Comparison of ENCODE assay signal across 27 cellular contexts in the genomic region with DNA sequence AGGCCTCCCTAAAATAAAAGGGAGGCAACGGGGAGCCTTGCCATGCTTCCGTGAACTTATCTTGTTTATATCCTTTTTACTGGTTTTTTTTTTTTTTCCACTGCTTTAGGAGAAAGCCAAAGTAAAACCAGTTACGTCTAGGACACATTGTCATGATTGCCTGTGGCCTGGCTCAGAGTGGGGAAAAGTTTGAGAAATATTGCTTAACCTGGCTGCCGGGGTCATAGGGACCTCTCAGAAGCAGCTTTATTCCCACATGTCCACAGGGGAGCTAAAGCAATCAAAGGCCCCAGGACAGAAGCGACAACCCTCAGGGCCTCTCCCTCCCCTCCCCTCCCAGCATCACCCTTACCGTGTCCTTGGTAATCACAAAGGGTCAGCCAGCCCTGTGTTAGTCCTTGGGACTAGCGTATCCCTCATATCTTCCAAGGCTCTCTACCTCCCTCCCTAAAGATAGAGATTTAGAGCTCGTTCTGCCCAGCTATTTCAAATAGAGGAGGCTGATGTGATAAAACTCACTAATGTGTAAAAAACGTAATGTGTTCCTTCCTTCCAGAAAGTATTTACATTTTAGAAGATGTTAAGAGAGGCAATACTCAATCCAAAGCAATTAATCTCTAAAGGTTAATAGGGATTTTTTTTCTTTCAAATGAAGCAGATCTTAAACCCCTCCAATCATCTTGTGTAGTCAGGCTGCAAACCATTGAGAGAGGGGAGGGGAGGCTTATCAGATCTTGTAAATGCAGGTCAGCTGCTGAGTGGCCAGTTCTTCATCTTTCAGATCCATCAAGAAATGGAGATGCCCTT.
A peak's percentile ranks its signal among the peaks of the same experiment; 100 is the strongest.
DNase-seq lines count a peak whose midpoint lies in the region; ATAC-seq and TF ChIP-seq lines count a peak whose summit lies in the region.
"Had no signal": no experiment of that assay in that cellular context is flagged by ENCODE, and none has a peak within 500 bp of the region (broad histone marks: within the 10 kb centered on the region; RNA-seq: fewer than 3 reads in every experiment).

No MANE protein-coding gene starts in this region.

- peaks cover under 1% of the 10 kb centered on the region for H3K27me3 Mint-ChIP-seq in nephron progenitor cell (ENCODE audit: low read depth, poor library complexity)
- peaks cover 7% of the 10 kb centered on the region for H3K27me3 Mint-ChIP-seq in activated T-helper 17 cell treated with anti-CD3 and anti-CD28 coated beads, Interleukin-2, amount 50 U/mL, for 72 hours
- H3K27me3 Mint-ChIP-seq: T-cell had no signal

- in situ Hi-C loops in transverse colon (cut with MboI; ENCODE audit: low pct_ligation_motif_present in 1 of 4, low pct_unique_long_range_greater_than_20kb in 1 of 4, low sequenced_read_pairs in 3 of 4), result no loop called here
- in situ Hi-C loops in GM23248 (cut with MboI), result no loop called here

- WGBS in transverse colon (ENCODE audit: low coverage in 1 of 2), 2 donors, result 71 to 75% methylated on average over 6 to 9 of the region's 9 CpGs
- WGBS in GM23248 (ENCODE audit: low coverage in 1 of 2, low lambda C conversion rate in 2 of 2, missing lambda C conversion rate in 2 of 2), 2 experiments, result 53 to 54% methylated on average over 9 of the region's 9 CpGs

- H3F3A ChIP-seq in GM23248 (ENCODE audit: insufficient read depth), result no peaks in the 10 kb centered on the region

- H4K20me1 ChIP-seq in GM23248 (ENCODE audit: insufficient read depth), result no peaks in the 10 kb centered on the region

- no peak overlapping the region for H3K4me2 ChIP-seq in GM23248 (ENCODE audit: unreplicated experiment)

- no peak overlapping the region for H3K4me3 ChIP-seq in right atrium auricular region
- H3K4me3 ChIP-seq in uterus, result no peak overlapping the region
- H3K4me3 ChIP-seq in transverse colon, result no peak overlapping the region
- no peak overlapping the region for H3K4me3 ChIP-seq in GM23248
- H3K4me3 ChIP-seq: esophagus squamous epithelium, gastrocnemius medialis, prostate gland had no signal

- peak overlapping the region; percentile 64 for H3K27ac Mint-ChIP-seq in nephron progenitor cell
- no peak overlapping the region for H3K27ac Mint-ChIP-seq in activated T-helper 17 cell treated with anti-CD3 and anti-CD28 coated beads, Interleukin-2, amount 50 U/mL, for 72 hours
- H3K27ac Mint-ChIP-seq: activated naive CD4-positive, alpha-beta T cell treated with anti-CD3 and anti-CD28 coated beads, Interleukin-2, amount 50 U/mL, for 72 hours; activated T-helper 1 cell treated with anti-CD3 and anti-CD28 coated beads, Interleukin-12 subunit alpha, Interleukin-12 subunit beta, Interleukin-2, Interleukin-4 antibody, amounts not matched to agents 30 ng/mL and 10 ng/mL and 1 ng/mL, durations not matched to agents 14 hours and 24 hours and 36 hours; natural killer cell; T-cell had no signal

- intact Hi-C loops in Right ventricle myocardium inferior (cut with DNase I) (no loop called here), uterus (cut with DNase I; ENCODE audit: low total_unique reads) (no loop called here), transverse colon (cut with DNase I; ENCODE audit: low total_unique reads) (loop anchor here (10.0 kb wide), 1 partner anchor 1695 kb away; no protein-coding TSS in a partner anchor)

- H3K9ac ChIP-seq in GM23248, result no peak overlapping the region

- DNase-seq in Right ventricle myocardium inferior (ENCODE audit: missing footprints) (no peak), right atrium auricular region (ENCODE audit: low spot score) (no peak), erythroblast (lab: John Stamatoyannopoulos, UW) (peak; percentile 48 to 60), nephron progenitor cell (peak; percentile 7), uterus (peak; percentile 45 to 50), transverse colon (no peak), GM23248 (no peak)
- DNase-seq: activated CD4-positive, alpha-beta T cell treated with anti-CD3 and anti-CD28 coated beads for 48 hours; AML-193; DMS53; effector memory CD4-positive, alpha-beta T cell; esophagus squamous epithelium; gastrocnemius medialis; KBM-7; midbrain; MM.1S; natural killer cell; NCI-H187; NCI-H2227 treated with DMSO at 0.1 percent for 48 hours; NCI-H774; stimulated activated CD4-positive, alpha-beta T cell treated with anti-CD3 and anti-CD28 coated beads, Interleukin-4, amount 100 ng/mL, for 1 hour; stimulated activated naive CD4-positive, alpha-beta T cell; T-cell had no signal

- ATAC-seq in Right ventricle myocardium inferior, result peak; percentile 37
- no peak for ATAC-seq in activated T-helper 17 cell treated with anti-CD3 and anti-CD28 coated beads, Interleukin-2, amount 50 U/mL, for 72 hours (replicated peaks)
- ATAC-seq: activated naive CD4-positive, alpha-beta T cell treated with anti-CD3 and anti-CD28 coated beads, Interleukin-2, amount 50 U/mL, for 72 hours; gastrocnemius medialis; natural killer cell; T-cell had no signal

- H3K4me1 Mint-ChIP-seq in nephron progenitor cell, result peaks cover 54% of the 10 kb centered on the region
- H3K4me1 Mint-ChIP-seq in activated T-helper 17 cell treated with anti-CD3 and anti-CD28 coated beads, Interleukin-2, amount 50 U/mL, for 72 hours, result peaks cover 4% of the 10 kb centered on the region
- H3K4me1 Mint-ChIP-seq: natural killer cell, T-cell had no signal

- peaks cover 4 to 5% of the 10 kb centered on the region in 2 donors for H3K4me1 ChIP-seq in right atrium auricular region
- H3K4me1 ChIP-seq in uterus, result no peaks in the 10 kb centered on the region
- no peaks in the 10 kb centered on the region for H3K4me1 ChIP-seq in transverse colon
- no peaks in the 10 kb centered on the region for H3K4me1 ChIP-seq in GM23248 (ENCODE audit: insufficient read depth)
- H3K4me1 ChIP-seq: esophagus squamous epithelium, gastrocnemius medialis, prostate gland had no signal

- TF ChIP-seq POLR2A in erythroblast (IDR thresholded peaks at IDR 0.05; ENCODE audit: low read length), result no peak
- TF ChIP-seq POLR2A in uterus (IDR thresholded peaks at IDR 0.05), result no peak
- no peak for TF ChIP-seq POLR2A in transverse colon (IDR thresholded peaks at IDR 0.05)

- TF ChIP-seq CTCF in right atrium auricular region (IDR thresholded peaks at IDR 0.05) (no peak), nephron progenitor cell (IDR thresholded peaks at IDR 0.05) (no peak), uterus (IDR thresholded peaks at IDR 0.05) (no peak), transverse colon (IDR thresholded peaks at IDR 0.05) (no peak)

- H3K27me3 ChIP-seq in right atrium auricular region, result no peaks in the 10 kb centered on the region
- no peaks in the 10 kb centered on the region for H3K27me3 ChIP-seq in uterus
- H3K27me3 ChIP-seq in transverse colon, result no peaks in the 10 kb centered on the region
- H3K27me3 ChIP-seq in GM23248 (replicated peaks; ENCODE audit: insufficient read depth), result no peaks in the 10 kb centered on the region; the same call in 1 of the 2 replicates
- H3K27me3 ChIP-seq: esophagus squamous epithelium, gastrocnemius medialis had no signal

- no peak for TF ChIP-seq EP300 in transverse colon (IDR thresholded peaks at IDR 0.05; ENCODE audit: low read depth)

- H2AFZ ChIP-seq in GM23248, result no peak overlapping the region; the same call in 1 of the 2 replicates

- H3K9me3 Mint-ChIP-seq in nephron progenitor cell, result no peaks in the 10 kb centered on the region
- no peaks in the 10 kb centered on the region for H3K9me3 Mint-ChIP-seq in activated T-helper 17 cell treated with anti-CD3 and anti-CD28 coated beads, Interleukin-2, amount 50 U/mL, for 72 hours
- H3K9me3 Mint-ChIP-seq: activated naive CD4-positive, alpha-beta T cell treated with anti-CD3 and anti-CD28 coated beads, Interleukin-2, amount 50 U/mL, for 72 hours; activated T-helper 1 cell treated with anti-CD3 and anti-CD28 coated beads, Interleukin-12 subunit alpha, Interleukin-12 subunit beta, Interleukin-2, Interleukin-4 antibody, amounts not matched to agents 30 ng/mL and 10 ng/mL and 1 ng/mL, durations not matched to agents 14 hours and 24 hours and 36 hours; natural killer cell; T-cell had no signal

- H3K9me2 ChIP-seq in GM23248 (ENCODE audit: insufficient read depth), result no peaks in the 10 kb centered on the region

- H3K27ac ChIP-seq in right atrium auricular region (peak overlapping the region in 1 of 2 donors; percentile 6), uterus (peak overlapping the region; percentile 69 to 81), transverse colon (no peak overlapping the region), GM23248 (no peak overlapping the region)
- H3K27ac ChIP-seq: esophagus squamous epithelium, gastrocnemius medialis, prostate gland had no signal

- no peak overlapping the region for H3K4me3 Mint-ChIP-seq in nephron progenitor cell
- H3K4me3 Mint-ChIP-seq in activated T-helper 17 cell treated with anti-CD3 and anti-CD28 coated beads, Interleukin-2, amount 50 U/mL, for 72 hours, result no peak overlapping the region
- H3K4me3 Mint-ChIP-seq: activated T-helper 1 cell treated with anti-CD3 and anti-CD28 coated beads, Interleukin-12 subunit alpha, Interleukin-12 subunit beta, Interleukin-2, Interleukin-4 antibody, amounts not matched to agents 30 ng/mL and 10 ng/mL and 1 ng/mL, durations not matched to agents 14 hours and 24 hours and 36 hours; natural killer cell; T-cell had no signal

- H3K36me3 ChIP-seq in right atrium auricular region, result no peaks in the 10 kb centered on the region
- no peaks in the 10 kb centered on the region for H3K36me3 ChIP-seq in uterus
- no peaks in the 10 kb centered on the region for H3K36me3 ChIP-seq in transverse colon
- H3K36me3 ChIP-seq in GM23248 (ENCODE audit: low read depth), result no peaks in the 10 kb centered on the region
- H3K36me3 ChIP-seq: esophagus squamous epithelium, gastrocnemius medialis, prostate gland had no signal

- H3K9me3 ChIP-seq in right atrium auricular region (no peaks in the 10 kb centered on the region), uterus (no peaks in the 10 kb centered on the region), transverse colon (no peaks in the 10 kb centered on the region), GM23248 (ENCODE audit: low read depth) (no peaks in the 10 kb centered on the region)
- H3K9me3 ChIP-seq: esophagus squamous epithelium, gastrocnemius medialis, prostate gland had no signal

- H3K79me2 ChIP-seq in GM23248 (ENCODE audit: insufficient read depth), result no peaks in the 10 kb centered on the region

- no peaks in the 10 kb centered on the region for H3K36me3 Mint-ChIP-seq in nephron progenitor cell (ENCODE audit: low read depth)
- no peaks in the 10 kb centered on the region for H3K36me3 Mint-ChIP-seq in activated T-helper 17 cell treated with anti-CD3 and anti-CD28 coated beads, Interleukin-2, amount 50 U/mL, for 72 hours (ENCODE audit: low read depth)
- H3K36me3 Mint-ChIP-seq: activated naive CD4-positive, alpha-beta T cell treated with anti-CD3 and anti-CD28 coated beads, Interleukin-2, amount 50 U/mL, for 72 hours; natural killer cell; T-cell had no signal

Comparison
In these comparisons a context has a peak if more than half of its experiments do, and no peak if none do; other contexts are left out.
1. DNase-seq: peak in erythroblast (2 of 2), nephron progenitor cell (single experiment) and uterus (2 of 2); none in Right ventricle myocardium inferior (single experiment), right atrium auricular region (single experiment), transverse colon (single experiment) and GM23248 (single experiment).
2. H3K27ac ChIP-seq: peak in uterus (2 of 2); none in transverse colon (0 of 4) and GM23248 (single experiment).